ENCODE assay signal across 8 cellular contexts in genomic region chr19:44749318-44749717, GRCh38. TPM values are rescaled to one million over a fixed set of nuclear protein-coding genes. Genes with fewer than 3 reads are reported as not detected.
DNase-seq lines count a peak whose midpoint lies in the region; ATAC-seq and TF ChIP-seq lines count a peak whose summit lies in the region.

No MANE protein-coding gene starts in this region.

- no peaks in the 10 kb centered on the region for H3K27me3 Mint-ChIP-seq in activated B cell treated with CpG ODN at 0.5 μM for 24 hours
- peaks cover 25% of the 10 kb centered on the region for H3K27me3 Mint-ChIP-seq in glutamatergic neuron (ENCODE audit: unreplicated experiment)

- CTCF ChIA-PET in activated B cell treated with CpG ODN at 0.5 μM for 24 hours (lab: Charles Lee), result interaction anchor here (1.0 to 2.5 kb wide), 4 partner anchors 20 to 25 kb away, joined by 3 to 16 read pairs (median 6); no protein-coding TSS in a partner anchor

- H3K36me3 ChIP-seq in H7 (replicated peaks; ENCODE audit: control insufficient read depth, insufficient read depth, low read length) (no peaks in the 10 kb centered on the region), skeletal muscle tissue (ENCODE audit: control insufficient read depth in 3 of 3, insufficient read depth in 3 of 3, low read length in 3 of 3) (peaks cover 14 to 22% (median 17%) of the 10 kb centered on the region in 3 donors)

- H3K9me3 Mint-ChIP-seq in activated B cell treated with CpG ODN at 0.5 μM for 24 hours, result no peaks in the 10 kb centered on the region
- peaks cover 2% of the 10 kb centered on the region for H3K9me3 Mint-ChIP-seq in glutamatergic neuron (ENCODE audit: unreplicated experiment)

- H3K4me3 Mint-ChIP-seq in activated B cell treated with CpG ODN at 0.5 μM for 24 hours (peak overlapping the region; percentile 95), glutamatergic neuron (ENCODE audit: unreplicated experiment) (peak overlapping the region; percentile 73)

- H3K4me1 Mint-ChIP-seq in activated B cell treated with CpG ODN at 0.5 μM for 24 hours (peaks cover 65% of the 10 kb centered on the region), glutamatergic neuron (ENCODE audit: low read depth, unreplicated experiment) (peaks cover 7% of the 10 kb centered on the region)

- H3K9ac ChIP-seq in skeletal muscle tissue (ENCODE audit: low read depth in 1 of 3, low read length in 3 of 3), result peak overlapping the region; percentile 76 to 92 (median 91)

- intact Hi-C loops in activated B cell treated with CpG ODN at 0.5 μM for 24 hours (cut with micrococcal nuclease), result no loop called here

- H3K4me3 ChIP-seq in H7 (ENCODE audit: insufficient read depth, low read depth, low read length) (peak overlapping the region; percentile 46), skeletal muscle tissue (ENCODE audit: low read length in 3 of 3) (peak overlapping the region; percentile 61 to 83 (median 78))

- POLR2A ChIA-PET in activated B cell treated with CpG ODN at 0.5 μM for 24 hours (lab: Charles Lee), result interaction anchor here (0.6 to 10.5 kb wide), 10 partner anchors 10 to 542 kb away, joined by 3 to 283 read pairs (median 4); partner anchors contain the start of genes CLPTM1 and PPP1R37

- TF ChIP-seq CTCF in activated B cell treated with CpG ODN at 0.5 μM for 24 hours (IDR thresholded peaks at IDR 0.05) (no peak), glutamatergic neuron (IDR thresholded peaks at IDR 0.05; ENCODE audit: partially characterized antibody, unreplicated experiment) (no peak)

- H3K27ac Mint-ChIP-seq in activated B cell treated with CpG ODN at 0.5 μM for 24 hours (peak overlapping the region; percentile 96), glutamatergic neuron (ENCODE audit: unreplicated experiment) (no peak overlapping the region)

- peak overlapping the region; percentile 93 for H3K27ac ChIP-seq in skeletal muscle tissue (ENCODE audit: low read depth, low read length)

- H3K36me3 Mint-ChIP-seq in activated B cell treated with CpG ODN at 0.5 μM for 24 hours (ENCODE audit: low read depth), result peaks cover 50% of the 10 kb centered on the region
- no peaks in the 10 kb centered on the region for H3K36me3 Mint-ChIP-seq in glutamatergic neuron (ENCODE audit: unreplicated experiment)

- H3K27me3 ChIP-seq in H7 (ENCODE audit: control insufficient read depth, insufficient read depth, low read length), result peaks cover 40% of the 10 kb centered on the region
- no peaks in the 10 kb centered on the region for H3K27me3 ChIP-seq in skeletal muscle tissue (ENCODE audit: control insufficient read depth in 3 of 3, insufficient read depth in 3 of 3, low read length in 3 of 3)

- H3K9me3 ChIP-seq in skeletal muscle tissue (ENCODE audit: control insufficient read depth in 3 of 3, low read length in 3 of 3), result no peaks in the 10 kb centered on the region

- H3K4me1 ChIP-seq in skeletal muscle tissue (ENCODE audit: control insufficient read depth in 3 of 3, insufficient read depth in 3 of 3, low read length in 3 of 3), result peaks cover 61 to 73% (median 63%) of the 10 kb centered on the region in 3 donors

- ATAC-seq in activated B cell treated with CpG ODN at 0.5 μM for 24 hours (ENCODE audit: low read depth) (no peak), HG03354 (IDR thresholded peaks at IDR 0.05; ENCODE audit: poor library complexity, severe bottlenecking, unreplicated experiment) (no peak), left lobe of liver (no peak), GM21717 (IDR thresholded peaks at IDR 0.05; ENCODE audit: unreplicated experiment) (no peak)

- DNase-seq in H7 (no peak), activated B cell treated with CpG ODN at 0.5 μM for 24 hours (no peak), glutamatergic neuron (no peak), DMS53 treated with DMSO at 0.1 percent for 48 hours (lab: John Stamatoyannopoulos, UW; ENCODE audit: unreplicated experiment) (no peak), left lobe of liver (ENCODE audit: low spot score) (no peak)

RNA-seq across cellular contexts. Expression of gene BCL3, which starts 0.8 kb away (rescaled TPM):
- total RNA-seq in H7 (2014; rRNA removed; shearing (Covaris generic)), result 7.3 and 8.3 TPM in 2 replicates
- total RNA-seq in activated B cell treated with CpG ODN at 0.5 μM for 24 hours (121 and 149 TPM in 2 replicates), glutamatergic neuron (ENCODE audit: unreplicated experiment) (2.4 TPM), skeletal muscle tissue (3.1 TPM), left lobe of liver (30.8 TPM)

RNA-seq across cellular contexts. Expression of gene CBLC, which starts 28.4 kb away (rescaled TPM):
- 15.3 and 16.3 TPM in 2 replicates for total RNA-seq in H7 (2014; rRNA removed; shearing (Covaris generic))
- total RNA-seq in activated B cell treated with CpG ODN at 0.5 μM for 24 hours, result not detected in 2 replicates
- total RNA-seq in glutamatergic neuron (ENCODE audit: unreplicated experiment), result not detected
- not detected for total RNA-seq in skeletal muscle tissue
- total RNA-seq in left lobe of liver, result 14.0 TPM

RNA-seq across cellular contexts. Expression of gene CEACAM16, which starts 50.4 kb away (rescaled TPM):
- not detected in 2 replicates for total RNA-seq in H7 (2014; rRNA removed; shearing (Covaris generic))
- not detected in 2 replicates for total RNA-seq in activated B cell treated with CpG ODN at 0.5 μM for 24 hours
- not detected for total RNA-seq in glutamatergic neuron (ENCODE audit: unreplicated experiment)
- total RNA-seq in skeletal muscle tissue, result 1.0 TPM
- total RNA-seq in left lobe of liver, result not detected

RNA-seq across cellular contexts. Expression of gene BCAM, which starts 59.6 kb away (rescaled TPM):
- 23.9 and 24.2 TPM in 2 replicates for total RNA-seq in H7 (2014; rRNA removed; shearing (Covaris generic))
- total RNA-seq in activated B cell treated with CpG ODN at 0.5 μM for 24 hours, result not detected in 2 replicates
- total RNA-seq in glutamatergic neuron (ENCODE audit: unreplicated experiment), result 47.1 TPM
- total RNA-seq in skeletal muscle tissue, result 89.8 TPM
- 40.7 TPM for total RNA-seq in left lobe of liver

Comparison
In these comparisons a context has a peak if more than half of its experiments do, and no peak if none do; other contexts are left out.
1. RNA of gene CBLC, which starts 28.4 kb away (total RNA-seq): 15.3 to 16.3 TPM in H7 and 14.0 TPM in left lobe of liver (single experiment); not detected in glutamatergic neuron (single experiment), not detected in activated B cell treated with CpG ODN at 0.5 μM for 24 hours and not detected in skeletal muscle tissue (single experiment); every median in the first group is over 10 times any median in the second.